ENCODE assay signal across 21 cellular contexts in the genomic region with DNA sequence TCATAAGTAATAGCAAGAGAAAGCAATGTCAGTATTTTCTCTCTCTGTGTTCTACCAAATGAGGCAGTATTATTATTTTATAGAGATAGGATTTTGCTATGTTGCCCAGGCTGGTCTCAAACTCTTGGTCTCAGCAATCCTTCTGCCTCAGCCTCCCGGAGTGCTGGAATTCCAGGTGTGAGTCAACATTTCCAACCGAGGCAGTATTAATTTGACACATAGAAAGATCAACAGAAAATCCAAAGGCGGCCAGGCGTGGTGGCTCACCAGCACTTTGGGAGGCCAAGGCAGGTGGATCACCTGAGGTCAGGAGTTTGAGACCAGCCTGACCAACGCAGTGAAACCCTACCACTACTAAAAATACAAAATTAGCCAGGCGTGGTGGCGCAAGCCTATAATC.
"Had no signal": no experiment of that assay in that cellular context is flagged by ENCODE, and none has a peak within 500 bp of the region (broad histone marks: within the 10 kb centered on the region; RNA-seq: fewer than 3 reads in every experiment).

No MANE protein-coding gene starts in this region.

- H3K9me3 Mint-ChIP-seq: activated naive CD8-positive, alpha-beta T cell treated with anti-CD3 and anti-CD28 coated beads for 36 hours; immature natural killer cell; natural killer cell had no signal

- H3K4me3 ChIP-seq: cardiac muscle cell, spleen, testis, upper lobe of left lung had no signal

- H3K27me3 ChIP-seq: cardiac muscle cell, spleen, testis, upper lobe of left lung had no signal

- H3K27me3 Mint-ChIP-seq: activated naive CD8-positive, alpha-beta T cell treated with anti-CD3 and anti-CD28 coated beads for 36 hours; progenitor cell of endocrine pancreas had no signal

- H3K27ac Mint-ChIP-seq: activated naive CD8-positive, alpha-beta T cell treated with anti-CD3 and anti-CD28 coated beads for 36 hours; immature natural killer cell; natural killer cell; progenitor cell of endocrine pancreas had no signal

- H3K4me3 Mint-ChIP-seq: activated naive CD8-positive, alpha-beta T cell treated with anti-CD3 and anti-CD28 coated beads for 36 hours; immature natural killer cell; natural killer cell; WTC11 had no signal

- H3K4me1 ChIP-seq: testis had no signal

- DNase-seq: activated CD4-positive, alpha-beta T cell treated with anti-CD3 and anti-CD28 coated beads, Interleukin-2, amount 50 U/mL, for 4 hours; activated CD8-positive, alpha-beta memory T cell treated with anti-CD3 and anti-CD28 coated beads, Interleukin-2, amount 50 U/mL, for 48 hours; activated naive CD4-positive, alpha-beta T cell treated with Interleukin-2 at 50 U/mL for 16 hours; activated naive CD8-positive, alpha-beta T cell treated with anti-CD3 and anti-CD28 coated beads for 36 hours; activated T-cell treated with anti-CD3 and anti-CD28 coated beads, Interleukin-2, amount 50 U/mL, for 48 hours; amygdala; cortex of kidney; immature natural killer cell; left ventricle myocardium superior; midbrain; natural killer cell; spleen; stimulated activated CD4-positive, alpha-beta T cell treated with anti-CD3 and anti-CD28 coated beads, Interleukin-4, amount 100 ng/mL, for 1 hour; stimulated activated naive CD4-positive, alpha-beta T cell; T-helper 1 cell; T-helper 9 cell; testis; upper lobe of left lung had no signal

- ATAC-seq: natural killer cell, WTC11 had no signal

- H3K27ac ChIP-seq: cardiac muscle cell, spleen, testis, upper lobe of left lung had no signal

- H3K36me3 ChIP-seq: cardiac muscle cell, spleen, upper lobe of left lung had no signal

- H3K9me3 ChIP-seq: testis, upper lobe of left lung had no signal

- H3K36me3 Mint-ChIP-seq: immature natural killer cell, natural killer cell, WTC11 had no signal
